19 cellular contexts compared by ENCODE assay signal in genomic region chr2:212385241-212385640, GRCh38.
"Had no signal": no experiment of that assay in that cellular context is flagged by ENCODE, and none has a peak within 500 bp of the region (broad histone marks: within the 10 kb centered on the region; RNA-seq: fewer than 3 reads in every experiment).

No MANE protein-coding gene starts in this region.

- H3K9me3 Mint-ChIP-seq: stimulated activated memory B cell treated with anti-CD40 and anti-IgM and Interleukin-4, amounts not matched to agents 10 μg/mL and 1 μg/mL and 100 μg/mL, for 72 hours; stimulated activated naive CD8-positive, alpha-beta T cell treated with anti-CD3 and anti-CD28 coated beads, Interleukin-15, Interleukin-2, amounts not matched to agents 100 ng/mL and 50 ng/mL, for 24 hours had no signal

- H3K36me3 Mint-ChIP-seq: naive thymus-derived CD8-positive, alpha-beta T cell; stimulated activated memory B cell treated with anti-CD40 and anti-IgM and Interleukin-4, amounts not matched to agents 10 μg/mL and 1 μg/mL and 100 μg/mL, for 72 hours had no signal

- H3K27me3 Mint-ChIP-seq: naive thymus-derived CD8-positive, alpha-beta T cell; stimulated activated memory B cell treated with anti-CD40 and anti-IgM and Interleukin-4, amounts not matched to agents 10 μg/mL and 1 μg/mL and 100 μg/mL, for 72 hours; stimulated activated naive CD8-positive, alpha-beta T cell treated with anti-CD3 and anti-CD28 coated beads, Interleukin-15, Interleukin-2, amounts not matched to agents 100 ng/mL and 50 ng/mL, for 24 hours had no signal

- H3K4me3 ChIP-seq: heart right ventricle, mucosa of descending colon, spleen, testis, tibial nerve, upper lobe of right lung, vagina had no signal

- H3K27ac ChIP-seq: heart right ventricle, neutrophil, spleen, testis, tibial nerve, upper lobe of right lung, vagina had no signal

- H3K4me3 Mint-ChIP-seq: naive thymus-derived CD8-positive, alpha-beta T cell; stimulated activated memory B cell treated with anti-CD40 and anti-IgM and Interleukin-4, amounts not matched to agents 10 μg/mL and 1 μg/mL and 100 μg/mL, for 72 hours; stimulated activated naive CD8-positive, alpha-beta T cell treated with anti-CD3 and anti-CD28 coated beads, Interleukin-15, Interleukin-2, amounts not matched to agents 100 ng/mL and 50 ng/mL, for 24 hours had no signal

- DNase-seq: dermis blood vessel endothelial cell; heart right ventricle; hypothalamus; mucosa of descending colon; naive thymus-derived CD8-positive, alpha-beta T cell; posterior cingulate gyrus; spleen; stimulated activated CD4-positive, alpha-beta T cell treated with anti-CD3 and anti-CD28 coated beads, Interleukin-15, amount 100 ng/mL, for 24 hours; stimulated activated CD4-positive, alpha-beta T cell treated with anti-CD3 and anti-CD28 coated beads, Interleukin-1b, Interleukin-23, amount 100 ng/mL, for 48 hours; stimulated activated CD4-positive, alpha-beta T cell treated with anti-CD3 and anti-CD28 coated beads, Interleukin-4, amount 100 ng/mL, for 24 hours; testis; upper lobe of right lung had no signal

- ATAC-seq: heart right ventricle; left lobe of liver; mucosa of descending colon; naive thymus-derived CD8-positive, alpha-beta T cell; sciatic nerve; stimulated activated memory B cell treated with anti-CD40 and anti-IgM and Interleukin-4, amounts not matched to agents 10 μg/mL and 1 μg/mL and 100 μg/mL, for 72 hours; upper lobe of right lung had no signal

- H3K27ac Mint-ChIP-seq: naive thymus-derived CD8-positive, alpha-beta T cell; stimulated activated memory B cell treated with anti-CD40 and anti-IgM and Interleukin-4, amounts not matched to agents 10 μg/mL and 1 μg/mL and 100 μg/mL, for 72 hours; stimulated activated naive CD8-positive, alpha-beta T cell treated with anti-CD3 and anti-CD28 coated beads, Interleukin-15, Interleukin-2, amounts not matched to agents 100 ng/mL and 50 ng/mL, for 24 hours had no signal

- H3K4me1 Mint-ChIP-seq: naive thymus-derived CD8-positive, alpha-beta T cell; stimulated activated memory B cell treated with anti-CD40 and anti-IgM and Interleukin-4, amounts not matched to agents 10 μg/mL and 1 μg/mL and 100 μg/mL, for 72 hours had no signal
